In genomic region chr15:45540531-45540930, GRCh38 we compare ENCODE assay signal across 38 cellular contexts.
"Had no signal": no experiment of that assay in that cellular context is flagged by ENCODE, and none has a peak within 500 bp of the region (broad histone marks: within the 10 kb centered on the region; RNA-seq: fewer than 3 reads in every experiment).

No MANE protein-coding gene starts in this region.

- H3K9me3 ChIP-seq: adrenal gland, ascending aorta, body of pancreas, breast epithelium had no signal

- H3K9me3 Mint-ChIP-seq: activated naive CD4-positive, alpha-beta T cell treated with anti-CD3 and anti-CD28 coated beads for 36 hours; activated naive CD4-positive, alpha-beta T cell treated with anti-CD3 and anti-CD28 coated beads, Interleukin-2, amount 10 ng/mL, durations not matched to agents 7 days and 5 days; activated naive CD4-positive, alpha-beta T cell treated with anti-CD3 and anti-CD28 coated beads, Interleukin-2, amount 50 U/mL, for 24 hours; activated naive CD4-positive, alpha-beta T cell treated with anti-CD3 and anti-CD28 coated beads, Interleukin-2, amount 50 U/mL, for 72 hours; activated naive CD8-positive, alpha-beta T cell treated with anti-CD3 and anti-CD28 coated beads for 36 hours; activated naive CD8-positive, alpha-beta T cell treated with anti-CD3 and anti-CD28 coated beads, Interleukin-2, amount 10 ng/mL, durations not matched to agents 7 days and 5 days; activated naive CD8-positive, alpha-beta T cell treated with anti-CD3 and anti-CD28 coated beads, Interleukin-2, amount 50 U/mL, for 24 hours; activated T-cell treated with anti-CD3 and anti-CD28 coated beads, Interleukin-2, amount 50 U/mL, for 24 hours; activated T-cell treated with anti-CD3 and anti-CD28 coated beads, Interleukin-2, amount 50 U/mL, for 4 hours; activated T-cell treated with anti-CD3 and anti-CD28 coated beads, Interleukin-2, amount 50 U/mL, for 72 hours; activated T-helper 1 cell treated with anti-CD3 and anti-CD28 coated beads, Interleukin-12 subunit alpha, Interleukin-12 subunit beta, Interleukin-2, Interleukin-4 antibody, amounts not matched to agents 30 ng/mL and 10 ng/mL and 1 ng/mL, durations not matched to agents 14 hours and 24 hours and 36 hours; activated T-helper 17 cell treated with anti-CD3 and anti-CD28 coated beads, Interleukin-2, amount 50 U/mL, for 72 hours; activated T-helper 2 cell treated with anti-CD3 and anti-CD28 coated beads, Interferon-gamma antibody, Interleukin-2, Interleukin-4, amounts not matched to agents 10 μg/mL and 5 μg/mL and 100 μg/mL, durations not matched to agents 14 hours and 24 hours and 36 hours; brain; central memory CD8-positive, alpha-beta T cell had no signal

- H3K4me3 ChIP-seq: adrenal gland, ascending aorta, body of pancreas, breast epithelium, cardiac muscle cell had no signal

- H3K27me3 Mint-ChIP-seq: activated naive CD4-positive, alpha-beta T cell treated with anti-CD3 and anti-CD28 coated beads, Interleukin-2, amount 50 U/mL, for 24 hours; activated naive CD8-positive, alpha-beta T cell; activated naive CD8-positive, alpha-beta T cell treated with anti-CD3 and anti-CD28 coated beads for 36 hours; activated naive CD8-positive, alpha-beta T cell treated with anti-CD3 and anti-CD28 coated beads, Interleukin-2, amount 50 U/mL, for 24 hours; activated T-cell treated with anti-CD3 and anti-CD28 coated beads, Interleukin-2, amount 50 U/mL, for 24 hours; activated T-helper 17 cell treated with anti-CD3 and anti-CD28 coated beads, Interleukin-2, amount 50 U/mL, for 72 hours had no signal

- H3K27ac Mint-ChIP-seq: activated naive CD4-positive, alpha-beta T cell treated with anti-CD3 and anti-CD28 coated beads for 36 hours; activated naive CD4-positive, alpha-beta T cell treated with anti-CD3 and anti-CD28 coated beads, Interleukin-2, amount 10 ng/mL, durations not matched to agents 7 days and 5 days; activated naive CD4-positive, alpha-beta T cell treated with anti-CD3 and anti-CD28 coated beads, Interleukin-2, amount 50 U/mL, for 24 hours; activated naive CD4-positive, alpha-beta T cell treated with anti-CD3 and anti-CD28 coated beads, Interleukin-2, amount 50 U/mL, for 72 hours; activated naive CD8-positive, alpha-beta T cell; activated naive CD8-positive, alpha-beta T cell treated with anti-CD3 and anti-CD28 coated beads for 36 hours; activated naive CD8-positive, alpha-beta T cell treated with anti-CD3 and anti-CD28 coated beads, Interleukin-2, amount 10 ng/mL, durations not matched to agents 7 days and 5 days; activated naive CD8-positive, alpha-beta T cell treated with anti-CD3 and anti-CD28 coated beads, Interleukin-2, amount 50 U/mL, for 24 hours; activated T-cell treated with anti-CD3 and anti-CD28 coated beads, Interleukin-2, amount 50 U/mL, for 24 hours; activated T-cell treated with anti-CD3 and anti-CD28 coated beads, Interleukin-2, amount 50 U/mL, for 72 hours; activated T-helper 1 cell treated with anti-CD3 and anti-CD28 coated beads, Interleukin-12 subunit alpha, Interleukin-12 subunit beta, Interleukin-2, Interleukin-4 antibody, amounts not matched to agents 30 ng/mL and 10 ng/mL and 1 ng/mL, durations not matched to agents 14 hours and 24 hours and 36 hours; activated T-helper 17 cell treated with anti-CD3 and anti-CD28 coated beads, Interleukin-2, amount 50 U/mL, for 72 hours; activated T-helper 2 cell treated with anti-CD3 and anti-CD28 coated beads, Interferon-gamma antibody, Interleukin-2, Interleukin-4, amounts not matched to agents 10 μg/mL and 5 μg/mL and 100 μg/mL, durations not matched to agents 14 hours and 24 hours and 36 hours; brain had no signal

- H3K36me3 ChIP-seq: adrenal gland, ascending aorta, brain microvascular endothelial cell, breast epithelium, cardiac muscle cell had no signal

- H3K4me1 Mint-ChIP-seq: activated naive CD4-positive, alpha-beta T cell treated with anti-CD3 and anti-CD28 coated beads, Interleukin-2, amount 10 ng/mL, durations not matched to agents 7 days and 5 days; activated naive CD4-positive, alpha-beta T cell treated with anti-CD3 and anti-CD28 coated beads, Interleukin-2, amount 50 U/mL, for 24 hours; activated naive CD8-positive, alpha-beta T cell treated with anti-CD3 and anti-CD28 coated beads for 36 hours; activated naive CD8-positive, alpha-beta T cell treated with anti-CD3 and anti-CD28 coated beads, Interleukin-2, amount 10 ng/mL, durations not matched to agents 7 days and 5 days; activated naive CD8-positive, alpha-beta T cell treated with anti-CD3 and anti-CD28 coated beads, Interleukin-2, amount 50 U/mL, for 24 hours; activated T-helper 17 cell treated with anti-CD3 and anti-CD28 coated beads, Interleukin-2, amount 50 U/mL, for 72 hours; central memory CD8-positive, alpha-beta T cell had no signal

- H3K4me1 ChIP-seq: adrenal gland, ascending aorta, breast epithelium had no signal

- ATAC-seq: activated naive CD4-positive, alpha-beta T cell treated with anti-CD3 and anti-CD28 coated beads, Interleukin-2, amount 50 U/mL, for 72 hours; activated naive CD8-positive, alpha-beta T cell treated with anti-CD3 and anti-CD28 coated beads, Interleukin-2, amount 50 U/mL, for 24 hours; activated T-cell treated with anti-CD3 and anti-CD28 coated beads, Interleukin-2, amount 50 U/mL, for 4 hours; activated T-cell treated with anti-CD3 and anti-CD28 coated beads, Interleukin-2, amount 50 U/mL, for 72 hours; activated T-helper 17 cell treated with anti-CD3 and anti-CD28 coated beads, Interleukin-2, amount 50 U/mL, for 72 hours; body of pancreas had no signal

- H3K27ac ChIP-seq: adrenal gland, ascending aorta, body of pancreas, brain microvascular endothelial cell, breast epithelium, cardiac muscle cell had no signal

- DNase-seq: activated effector memory CD4-positive, alpha-beta T cell treated with anti-CD3 and anti-CD28 coated beads, Interleukin-2, amount 50 U/mL, for 16 hours; activated effector memory CD4-positive, alpha-beta T cell treated with Interleukin-2 at 50 U/mL for 16 hours; activated gamma-delta T cell; activated gamma-delta T cell treated with Interleukin-2 at 50 U/mL for 16 hours; activated naive CD4-positive, alpha-beta T cell; activated naive CD4-positive, alpha-beta T cell treated with anti-CD3 and anti-CD28 coated beads for 36 hours; activated naive CD4-positive, alpha-beta T cell treated with anti-CD3 and anti-CD28 coated beads, Interleukin-2, amount 10 ng/mL, durations not matched to agents 7 days and 5 days; activated naive CD4-positive, alpha-beta T cell treated with anti-CD3 and anti-CD28 coated beads, Interleukin-2, amount 50 U/mL, for 16 hours; activated naive CD4-positive, alpha-beta T cell treated with Interleukin-2 at 50 U/mL for 16 hours; activated naive CD8-positive, alpha-beta T cell treated with anti-CD3 and anti-CD28 coated beads for 36 hours; activated naive CD8-positive, alpha-beta T cell treated with anti-CD3 and anti-CD28 coated beads, Interleukin-2, amount 10 ng/mL, durations not matched to agents 7 days and 5 days; activated naive CD8-positive, alpha-beta T cell treated with anti-CD3 and anti-CD28 coated beads, Interleukin-2, amount 50 U/mL, for 24 hours; activated T-cell treated with anti-CD3 and anti-CD28 coated beads, Interleukin-2, amount 50 U/mL, for 1 hour; activated T-cell treated with anti-CD3 and anti-CD28 coated beads, Interleukin-2, amount 50 U/mL, for 24 hours; activated T-cell treated with anti-CD3 and anti-CD28 coated beads, Interleukin-2, amount 50 U/mL, for 4 hours; activated T-cell treated with anti-CD3 and anti-CD28 coated beads, Interleukin-2, amount 50 U/mL, for 48 hours; activated T-cell treated with anti-CD3 and anti-CD28 coated beads, Interleukin-2, amount 50 U/mL, for 72 hours; adrenal gland; amniotic stem cell; amygdala; anterior cingulate cortex; aorta; body of pancreas; brain microvascular endothelial cell; caudate nucleus; central memory CD4-positive, alpha-beta T cell; cerebellar nuclear complex had no signal

- H3K4me3 Mint-ChIP-seq: activated naive CD4-positive, alpha-beta T cell treated with anti-CD3 and anti-CD28 coated beads for 36 hours; activated naive CD4-positive, alpha-beta T cell treated with anti-CD3 and anti-CD28 coated beads, Interleukin-2, amount 10 ng/mL, durations not matched to agents 7 days and 5 days; activated naive CD4-positive, alpha-beta T cell treated with anti-CD3 and anti-CD28 coated beads, Interleukin-2, amount 50 U/mL, for 24 hours; activated naive CD8-positive, alpha-beta T cell; activated naive CD8-positive, alpha-beta T cell treated with anti-CD3 and anti-CD28 coated beads for 36 hours; activated naive CD8-positive, alpha-beta T cell treated with anti-CD3 and anti-CD28 coated beads, Interleukin-2, amount 10 ng/mL, durations not matched to agents 7 days and 5 days; activated naive CD8-positive, alpha-beta T cell treated with anti-CD3 and anti-CD28 coated beads, Interleukin-2, amount 50 U/mL, for 24 hours; activated T-cell treated with anti-CD3 and anti-CD28 coated beads, Interleukin-2, amount 50 U/mL, for 24 hours; activated T-cell treated with anti-CD3 and anti-CD28 coated beads, Interleukin-2, amount 50 U/mL, for 4 hours; activated T-cell treated with anti-CD3 and anti-CD28 coated beads, Interleukin-2, amount 50 U/mL, for 72 hours; activated T-helper 1 cell treated with anti-CD3 and anti-CD28 coated beads, Interleukin-12 subunit alpha, Interleukin-12 subunit beta, Interleukin-2, Interleukin-4 antibody, amounts not matched to agents 30 ng/mL and 10 ng/mL and 1 ng/mL, durations not matched to agents 14 hours and 24 hours and 36 hours; activated T-helper 17 cell treated with anti-CD3 and anti-CD28 coated beads, Interleukin-2, amount 50 U/mL, for 72 hours; brain; central memory CD8-positive, alpha-beta T cell had no signal

- H3K36me3 Mint-ChIP-seq: activated naive CD4-positive, alpha-beta T cell treated with anti-CD3 and anti-CD28 coated beads, Interleukin-2, amount 10 ng/mL, durations not matched to agents 7 days and 5 days; activated naive CD4-positive, alpha-beta T cell treated with anti-CD3 and anti-CD28 coated beads, Interleukin-2, amount 50 U/mL, for 24 hours; activated naive CD4-positive, alpha-beta T cell treated with anti-CD3 and anti-CD28 coated beads, Interleukin-2, amount 50 U/mL, for 72 hours; activated naive CD8-positive, alpha-beta T cell; activated naive CD8-positive, alpha-beta T cell treated with anti-CD3 and anti-CD28 coated beads for 36 hours; activated naive CD8-positive, alpha-beta T cell treated with anti-CD3 and anti-CD28 coated beads, Interleukin-2, amount 10 ng/mL, durations not matched to agents 7 days and 5 days; brain had no signal

- H3K27me3 ChIP-seq: adrenal gland, ascending aorta, body of pancreas, brain microvascular endothelial cell, breast epithelium, cardiac muscle cell had no signal
